38 cellular contexts compared by ENCODE assay signal in genomic region chr3:112083239-112083638, GRCh38. TPM values are rescaled to one million over a fixed set of nuclear protein-coding genes. Genes with fewer than 3 reads are reported as not detected.
"Had no signal": no experiment of that assay in that cellular context is flagged by ENCODE, and none has a peak within 500 bp of the region (broad histone marks: within the 10 kb centered on the region; RNA-seq: fewer than 3 reads in every experiment).

No MANE protein-coding gene starts in this region.

- ATAC-seq: activated CD8-positive, alpha-beta memory T cell treated with anti-CD3 and anti-CD28 coated beads, Interleukin-2, amount 10 ng/mL, durations not matched to agents 7 days and 5 days; activated naive CD8-positive, alpha-beta T cell treated with anti-CD3 and anti-CD28 coated beads, Interleukin-2, amount 50 U/mL, for 24 hours; Panc1; SK-N-SH treated with all-trans-retinoic acid at 6 μM for 48 hours; T-cell had no signal

- H3K4me3 Mint-ChIP-seq: activated B cell treated with CpG ODN at 0.5 μM for 24 hours; activated CD4-positive, alpha-beta memory T cell treated with anti-CD3 and anti-CD28 coated beads for 36 hours; activated CD8-positive, alpha-beta memory T cell treated with anti-CD3 and anti-CD28 coated beads, Interleukin-2, amount 10 ng/mL, durations not matched to agents 7 days and 5 days; activated naive CD4-positive, alpha-beta T cell treated with anti-CD3 and anti-CD28 coated beads, Interleukin-2, amount 10 ng/mL, durations not matched to agents 7 days and 5 days; activated naive CD8-positive, alpha-beta T cell; activated naive CD8-positive, alpha-beta T cell treated with anti-CD3 and anti-CD28 coated beads, Interleukin-2, amount 50 U/mL, for 24 hours; T-cell had no signal

- H3K9ac ChIP-seq: KMS-11 had no signal

- H3K9me3 Mint-ChIP-seq: activated B cell treated with CpG ODN at 0.5 μM for 24 hours; activated CD4-positive, alpha-beta memory T cell treated with anti-CD3 and anti-CD28 coated beads for 36 hours; activated naive CD4-positive, alpha-beta T cell treated with anti-CD3 and anti-CD28 coated beads, Interleukin-2, amount 10 ng/mL, durations not matched to agents 7 days and 5 days; activated naive CD8-positive, alpha-beta T cell treated with anti-CD3 and anti-CD28 coated beads, Interleukin-2, amount 50 U/mL, for 24 hours; T-cell had no signal

- H3K27me3 ChIP-seq: brain microvascular endothelial cell had no signal

- DNase-seq: activated B cell treated with CpG ODN at 0.5 μM for 24 hours; activated CD4-positive, alpha-beta memory T cell treated with anti-CD3 and anti-CD28 coated beads for 36 hours; activated CD4-positive, alpha-beta T cell treated with anti-CD3 and anti-CD28 coated beads for 4 hours; activated CD4-positive, alpha-beta T cell treated with anti-CD3 and anti-CD28 coated beads, Interleukin-2, amount 50 U/mL, for 1 hour; activated CD4-positive, CD25-positive, alpha-beta regulatory T cell treated with anti-CD3 and anti-CD28 coated beads, Interleukin-2, amount 50 U/mL, for 72 hours; activated CD8-positive, alpha-beta memory T cell treated with anti-CD3 and anti-CD28 coated beads for 24 hours; activated CD8-positive, alpha-beta memory T cell treated with anti-CD3 and anti-CD28 coated beads, Interleukin-2, amount 10 ng/mL, durations not matched to agents 7 days and 5 days; activated CD8-positive, alpha-beta memory T cell treated with anti-CD3 and anti-CD28 coated beads, Interleukin-2, amount 50 U/mL, for 48 hours; activated effector memory CD4-positive, alpha-beta T cell treated with Interleukin-2 at 50 U/mL for 16 hours; activated naive CD4-positive, alpha-beta T cell treated with anti-CD3 and anti-CD28 coated beads, Interleukin-2, amount 10 ng/mL, durations not matched to agents 7 days and 5 days; activated naive CD8-positive, alpha-beta T cell treated with anti-CD3 and anti-CD28 coated beads, Interleukin-2, amount 50 U/mL, for 24 hours; activated T-cell treated with anti-CD3 and anti-CD28 coated beads, Interleukin-2, amount 50 U/mL, for 48 hours; amniotic stem cell; aorta; brain microvascular endothelial cell; MM.1S; MV-4-11; NCI-H1092; NCI-H146; NCI-H187; NCI-H2029 treated with DMSO at 0.1 percent for 48 hours; NCI-H2107; NCI-H2171 treated with DMSO at 0.1 percent for 48 hours; NCI-H2227 treated with DMSO at 0.1 percent for 48 hours; NCI-H446; NCI-H510A treated with DMSO at 0.1 percent for 48 hours; SIG-M5; T-cell; T-helper 2 cell; T-helper 9 cell had no signal

- H3K27ac Mint-ChIP-seq: activated B cell treated with CpG ODN at 0.5 μM for 24 hours; activated CD4-positive, alpha-beta memory T cell treated with anti-CD3 and anti-CD28 coated beads for 36 hours; activated CD8-positive, alpha-beta memory T cell treated with anti-CD3 and anti-CD28 coated beads, Interleukin-2, amount 10 ng/mL, durations not matched to agents 7 days and 5 days; activated naive CD4-positive, alpha-beta T cell treated with anti-CD3 and anti-CD28 coated beads, Interleukin-2, amount 10 ng/mL, durations not matched to agents 7 days and 5 days; activated naive CD8-positive, alpha-beta T cell; activated naive CD8-positive, alpha-beta T cell treated with anti-CD3 and anti-CD28 coated beads, Interleukin-2, amount 50 U/mL, for 24 hours had no signal

- H3K4me2 ChIP-seq: KMS-11 had no signal

- H3K36me3 Mint-ChIP-seq: activated CD4-positive, alpha-beta memory T cell treated with anti-CD3 and anti-CD28 coated beads for 36 hours; activated naive CD4-positive, alpha-beta T cell treated with anti-CD3 and anti-CD28 coated beads, Interleukin-2, amount 10 ng/mL, durations not matched to agents 7 days and 5 days; T-cell had no signal

- H3K36me3 ChIP-seq: brain microvascular endothelial cell had no signal

- H3K27ac ChIP-seq: brain microvascular endothelial cell, KMS-11, VCaP had no signal

RNA-seq across cellular contexts. Expression of gene TMPRSS7, which starts 48.7 kb away (rescaled TPM):
- total RNA-seq: activated B cell treated with CpG ODN at 0.5 μM for 24 hours; activated CD4-positive, alpha-beta memory T cell treated with anti-CD3 and anti-CD28 coated beads for 36 hours; activated CD8-positive, alpha-beta memory T cell treated with anti-CD3 and anti-CD28 coated beads, Interleukin-2, amount 10 ng/mL, durations not matched to agents 7 days and 5 days; aorta; LHCN-M2; RPMI7951; SK-MEL-5 had no signal
- polyA plus RNA-seq: aorta had no signal

RNA-seq across cellular contexts. Expression of gene GCSAM, which starts 49.8 kb away (rescaled TPM):
- total RNA-seq: LHCN-M2, RPMI7951, SK-MEL-5 had no signal
